Comparison of ENCODE assay signal across 8 cellular contexts in genomic region chr22:50185384-50186087, GRCh38. TPM values are rescaled to one million over a fixed set of nuclear protein-coding genes. Genes with fewer than 3 reads are reported as not detected.
DNase-seq lines count a peak whose midpoint lies in the region; ATAC-seq and TF ChIP-seq lines count a peak whose summit lies in the region.

Gene TRABD, plus strand, starts transcription at chr22:50185913. Its CDS starts 7,148 bp downstream, at chr22:50193061.

- peak within 1 kb of the TSS; percentile 59 to 77 for H3K27ac ChIP-seq in coronary artery

- peaks cover 33% of the 10 kb centered on the region for H3K4me1 Mint-ChIP-seq in activated CD4-positive, alpha-beta T cell treated with anti-CD3 and anti-CD28 coated beads, Interleukin-2, amount 10 ng/mL, durations not matched to agents 7 days and 5 days

- intact Hi-C loops in left colon (cut with DNase I, micrococcal nuclease), result no loop called here

- H3K4me3 Mint-ChIP-seq in activated CD4-positive, alpha-beta T cell treated with anti-CD3 and anti-CD28 coated beads, Interleukin-2, amount 10 ng/mL, durations not matched to agents 7 days and 5 days, result peak within 1 kb of the TSS; percentile 87

- peak; percentile 60 for ATAC-seq in HG02798 (IDR thresholded peaks at IDR 0.05; ENCODE audit: poor library complexity, unreplicated experiment)
- peak; percentile 63 for ATAC-seq in left colon
- ATAC-seq in GM21390 (IDR thresholded peaks at IDR 0.05; ENCODE audit: unreplicated experiment), result no peak

- TF ChIP-seq CTCF in coronary artery (IDR thresholded peaks at IDR 0.05), result no peak

- no peaks in the 10 kb centered on the region for H3K27me3 Mint-ChIP-seq in activated CD4-positive, alpha-beta T cell treated with anti-CD3 and anti-CD28 coated beads, Interleukin-2, amount 10 ng/mL, durations not matched to agents 7 days and 5 days

- CTCF ChIA-PET in activated CD4-positive, alpha-beta T cell treated with anti-CD3 and anti-CD28 coated beads, Interleukin-2, amount 10 ng/mL, durations not matched to agents 7 days and 5 days (lab: Charles Lee), result no interaction called here

- H3K36me3 Mint-ChIP-seq in activated CD4-positive, alpha-beta T cell treated with anti-CD3 and anti-CD28 coated beads, Interleukin-2, amount 10 ng/mL, durations not matched to agents 7 days and 5 days (ENCODE audit: low read depth), result peaks cover 11% of the 10 kb centered on the region

- peak; percentile 94 for DNase-seq in Daoy (ENCODE audit: low read depth)
- peak; percentile 72 for DNase-seq in NCI-H510A (lab: John Stamatoyannopoulos, UW)
- DNase-seq in activated CD4-positive, alpha-beta T cell treated with anti-CD3 and anti-CD28 coated beads, Interleukin-2, amount 10 ng/mL, durations not matched to agents 7 days and 5 days, result peak; percentile 89
- peak; percentile 95 for DNase-seq in coronary artery (ENCODE audit: low spot score)
- peak; percentile 84 to 90 for DNase-seq in left colon
- peak; percentile 76 to 83 for DNase-seq in stimulated activated CD4-positive, alpha-beta T cell treated with anti-CD3 and anti-CD28 coated beads, Interleukin-1b, Interleukin-23, amount 100 ng/mL, for 1 hour (ENCODE audit: low read depth in 2 of 2)

- H3K27ac Mint-ChIP-seq in activated CD4-positive, alpha-beta T cell treated with anti-CD3 and anti-CD28 coated beads, Interleukin-2, amount 10 ng/mL, durations not matched to agents 7 days and 5 days, result peak within 1 kb of the TSS; percentile 87

- no peaks in the 10 kb centered on the region for H3K9me3 Mint-ChIP-seq in activated CD4-positive, alpha-beta T cell treated with anti-CD3 and anti-CD28 coated beads, Interleukin-2, amount 10 ng/mL, durations not matched to agents 7 days and 5 days

- peak within 1 kb of the TSS; percentile 84 for H3K4me3 ChIP-seq in coronary artery

- POLR2A ChIA-PET in activated CD4-positive, alpha-beta T cell treated with anti-CD3 and anti-CD28 coated beads, Interleukin-2, amount 10 ng/mL, durations not matched to agents 7 days and 5 days (lab: Charles Lee), result no interaction called here

RNA-seq across cellular contexts. Expression of gene TRABD, which starts in this region (rescaled TPM):
- total RNA-seq in Daoy (2014; rRNA removed; shearing (Covaris generic)), result 21.8 and 26.3 TPM in 2 replicates
- 100 to 1,000 TPM; 112 to 138 TPM for total RNA-seq in activated CD4-positive, alpha-beta T cell treated with anti-CD3 and anti-CD28 coated beads, Interleukin-2, amount 10 ng/mL, durations not matched to agents 7 days and 5 days
- 10 to 100 TPM; 46.4 to 63.5 TPM for total RNA-seq in left colon
